ENCODE assay signal across 16 cellular contexts in genomic region chr15:96359371-96359771, GRCh38. TPM values are rescaled to one million over a fixed set of nuclear protein-coding genes. Genes with fewer than 3 reads are reported as not detected.
DNase-seq lines count a peak whose midpoint lies in the region; ATAC-seq and TF ChIP-seq lines count a peak whose summit lies in the region.
"Had no signal": no experiment of that assay in that cellular context is flagged by ENCODE, and none has a peak within 500 bp of the region (broad histone marks: within the 10 kb centered on the region; RNA-seq: fewer than 3 reads in every experiment).

No MANE protein-coding gene starts in this region.

- H3K4me1 ChIP-seq in NT2/D1 (ENCODE audit: insufficient read depth, insufficient read length) (peaks cover 11% of the 10 kb centered on the region), testis (peaks cover 19% of the 10 kb centered on the region)

- intact Hi-C loops in testis (cut with DNase I; ENCODE audit: low total_unique reads): no loop called here

- DNase-seq in NT2/D1 (ENCODE audit: low read depth, low spot score): no peak
- no peak for DNase-seq in epithelial cell of proximal tubule (ENCODE audit: low read depth)
- no peak for DNase-seq in mesothelial cell of epicardium (ENCODE audit: low spot score in 2 of 2, unreplicated experiment in 2 of 2)
- no peak for DNase-seq in testis
- DNase-seq in NCI-H2081 (lab: John Stamatoyannopoulos, UW): no peak
- no peak for DNase-seq in NCI-H146 (lab: John Stamatoyannopoulos, UW)
- no peak for DNase-seq in OCI-M2 (lab: John Stamatoyannopoulos, UW; ENCODE audit: unreplicated experiment)
- DNase-seq: CD4-positive, alpha-beta T cell; erythroblast; immature natural killer cell; Kasumi-1; NCI-H1930; SIG-M5; sigmoid colon had no signal

- no peaks in the 10 kb centered on the region for H3K9me3 ChIP-seq in NT2/D1 (ENCODE audit: insufficient read depth, low read length)
- no peaks in the 10 kb centered on the region for H3K9me3 ChIP-seq in testis
- H3K9me3 ChIP-seq: sigmoid colon had no signal

- TF ChIP-seq CTCF in epithelial cell of proximal tubule (conservative IDR thresholded peaks at IDR 0.05; ENCODE audit: low read depth, low read length) (no peak), mesothelial cell of epicardium (IDR thresholded peaks at IDR 0.05; ENCODE audit: unreplicated experiment) (no peak), testis (IDR thresholded peaks at IDR 0.05) (no peak)

- H3K27ac ChIP-seq in testis: peak overlapping the region in 1 of 2 donors; percentile 66

- H3K4me3 ChIP-seq in NT2/D1 (ENCODE audit: insufficient read length, low read depth) (peak overlapping the region; percentile 48), epithelial cell of proximal tubule (ENCODE audit: low read depth, low read length) (peak overlapping the region; percentile 68), testis (peak overlapping the region; percentile 37 to 61)

- TF ChIP-seq POLR2A in testis (IDR thresholded peaks at IDR 0.05): no peak

- H3K4me1 Mint-ChIP-seq in mesothelial cell of epicardium: peaks cover 44% of the 10 kb centered on the region

- peaks cover 86% of the 10 kb centered on the region for H3K27me3 Mint-ChIP-seq in mesothelial cell of epicardium (ENCODE audit: low read depth)

- no peak overlapping the region for H3K27ac Mint-ChIP-seq in mesothelial cell of epicardium
- H3K27ac Mint-ChIP-seq: CD4-positive, alpha-beta T cell; immature natural killer cell; stimulated activated naive CD8-positive, alpha-beta T cell treated with anti-CD3 and anti-CD28 coated beads, Interleukin-15, Interleukin-2, amounts not matched to agents 100 ng/mL and 50 ng/mL, for 24 hours had no signal

- H3K36me3 ChIP-seq in NT2/D1 (ENCODE audit: insufficient read depth, insufficient read length, low read length) (no peaks in the 10 kb centered on the region), testis (ENCODE audit: low read depth, missing control alignments) (no peaks in the 10 kb centered on the region)
- H3K36me3 ChIP-seq: sigmoid colon had no signal

- peak overlapping the region; percentile 59 for H3K4me3 Mint-ChIP-seq in mesothelial cell of epicardium
- H3K4me3 Mint-ChIP-seq: stimulated activated naive CD8-positive, alpha-beta T cell treated with anti-CD3 and anti-CD28 coated beads, Interleukin-15, Interleukin-2, amounts not matched to agents 100 ng/mL and 50 ng/mL, for 24 hours had no signal

- H3K36me3 Mint-ChIP-seq in mesothelial cell of epicardium: peaks cover 2% of the 10 kb centered on the region

- 16 to 30% methylated on average over 19 to 20 of the region's 20 CpGs for WGBS in testis, 2 donors

- H3K9ac ChIP-seq in NT2/D1 (ENCODE audit: insufficient read length, low read depth): peak overlapping the region; percentile 50

- H3K27me3 ChIP-seq in NT2/D1 (ENCODE audit: insufficient read depth, insufficient read length): peaks cover 98% of the 10 kb centered on the region
- no peaks in the 10 kb centered on the region for H3K27me3 ChIP-seq in testis

- no peaks in the 10 kb centered on the region for H3K9me3 Mint-ChIP-seq in mesothelial cell of epicardium

- no peak for ATAC-seq in GM18517 (IDR thresholded peaks at IDR 0.05; ENCODE audit: unreplicated experiment)

RNA-seq across cellular contexts. Expression of gene NR2F2, which starts 28.9 kb away (rescaled TPM):
- total RNA-seq in epithelial cell of proximal tubule (17.6 and 17.7 TPM in 2 replicates), mesothelial cell of epicardium (126 to 134 TPM (median 128 TPM) in 3 replicates), testis (10 to 100 TPM; 31.2 to 38.2 TPM)
- polyA plus RNA-seq in testis (ENCODE audit: insufficient read depth, low read depth, low replicate concordance): 42.9 TPM
- total RNA-seq: CD4-positive, alpha-beta T cell had no signal
- polyA plus RNA-seq: immature natural killer cell had no signal
